In genomic region chr6:20564269-20564668, GRCh38 we compare ENCODE assay signal across 9 cellular contexts. TPM values are rescaled to one million over a fixed set of nuclear protein-coding genes. Genes with fewer than 3 reads are reported as not detected.
DNase-seq lines count a peak whose midpoint lies in the region; ATAC-seq, FAIRE-seq and TF ChIP-seq lines count a peak whose summit lies in the region.
"Had no signal": no experiment of that assay in that cellular context is flagged by ENCODE, and none has a peak within 500 bp of the region (broad histone marks: within the 10 kb centered on the region; RNA-seq: fewer than 3 reads in every experiment).

No MANE protein-coding gene starts in this region.

- no peak overlapping the region for H3K27ac Mint-ChIP-seq in astrocyte (ENCODE audit: unreplicated experiment)
- H3K27ac Mint-ChIP-seq: T-helper 1 cell treated with Interleukin-12 subunit alpha and Interleukin-12 subunit beta and Interleukin-4 antibody, amounts not matched to agents 30 μg/mL and 1 μg/mL, for 36 hours had no signal

- DNase-seq in LHCN-M2 (ENCODE audit: low read depth): peak; percentile 32
- DNase-seq in astrocyte (ENCODE audit: low read depth): no peak
- no peak for DNase-seq in lung (ENCODE audit: low spot score)
- DNase-seq in NCI-H1092 (lab: John Stamatoyannopoulos, UW): no peak
- no peak for DNase-seq in activated CD4-positive, alpha-beta T cell treated with anti-CD3 and anti-CD28 coated beads, Interleukin-2, amount 50 U/mL, for 48 hours

- H2AFZ ChIP-seq in astrocyte (ENCODE audit: low read depth, low read length): no peak overlapping the region

- H3K4me2 ChIP-seq in DOHH2 (ENCODE audit: low read length): peak overlapping the region; percentile 56
- no peak overlapping the region for H3K4me2 ChIP-seq in astrocyte (ENCODE audit: low read length)

- H3K27me3 Mint-ChIP-seq in astrocyte (ENCODE audit: low read depth, unreplicated experiment): no peaks in the 10 kb centered on the region

- no peaks in the 10 kb centered on the region for H3K9me3 ChIP-seq in DOHH2 (ENCODE audit: control insufficient read depth, insufficient read depth, low read length)
- no peaks in the 10 kb centered on the region for H3K9me3 ChIP-seq in astrocyte (ENCODE audit: insufficient read depth, low read depth, low read length)
- H3K9me3 ChIP-seq in lung (ENCODE audit: control insufficient read depth in 2 of 2, insufficient read depth in 1 of 2, low read length in 1 of 2): no peaks in the 10 kb centered on the region

- H3K36me3 ChIP-seq in DOHH2 (ENCODE audit: control insufficient read depth, low read length) (peaks cover 2% of the 10 kb centered on the region; the same call in 1 of the 2 replicates), astrocyte (ENCODE audit: insufficient read depth, low read length) (no peaks in the 10 kb centered on the region), lung (ENCODE audit: control insufficient read depth in 2 of 2, insufficient read depth in 2 of 2, low read length in 2 of 2) (no peaks in the 10 kb centered on the region)

- FAIRE-seq in astrocyte (lab: Jason Lieb, UNC): no peak

- H3K4me3 ChIP-seq in DOHH2 (ENCODE audit: low read length) (peak overlapping the region; percentile 39), astrocyte (ENCODE audit: insufficient read depth, low read depth, low read length) (no peak overlapping the region), lung (no peak overlapping the region)

- ATAC-seq in lung (ENCODE audit: insufficient read depth, low FRiP score) (no peak), HG03521 (IDR thresholded peaks at IDR 0.05; ENCODE audit: unreplicated experiment) (no peak), GM18858 (IDR thresholded peaks at IDR 0.05; ENCODE audit: unreplicated experiment) (no peak)

- peaks cover 6% of the 10 kb centered on the region for H3K4me1 Mint-ChIP-seq in astrocyte (ENCODE audit: low read depth, unreplicated experiment)

- TF ChIP-seq CTCF in DOHH2 (IDR thresholded peaks at IDR 0.05; ENCODE audit: low read depth, low read length, poor library complexity, severe bottlenecking) (peak; percentile 61), astrocyte (IDR thresholded peaks at IDR 0.05; ENCODE audit: insufficient read depth, low read depth, low read length) (peak; percentile 47), lung (IDR thresholded peaks at IDR 0.05; ENCODE audit: control extremely low read depth, extremely low read depth) (peak; percentile 46)

- peaks cover 3% of the 10 kb centered on the region; the same call in 1 of the 2 replicates for H4K20me1 ChIP-seq in DOHH2 (ENCODE audit: control insufficient read depth, insufficient read depth, low read depth, low read length)
- H4K20me1 ChIP-seq in astrocyte (ENCODE audit: insufficient read depth, low read length): no peaks in the 10 kb centered on the region

- peaks cover 16% of the 10 kb centered on the region for H3K79me2 ChIP-seq in DOHH2 (ENCODE audit: control insufficient read depth, low read length)
- no peaks in the 10 kb centered on the region for H3K79me2 ChIP-seq in astrocyte (ENCODE audit: insufficient read depth, low read length)

- peaks cover 9% of the 10 kb centered on the region; the same call in 1 of the 2 replicates for H3F3A ChIP-seq in DOHH2 (ENCODE audit: control insufficient read depth, insufficient read depth)

- no peaks in the 10 kb centered on the region for H3K27me3 ChIP-seq in DOHH2 (ENCODE audit: control insufficient read depth, low read length)
- H3K27me3 ChIP-seq in astrocyte (ENCODE audit: insufficient read depth, low read length): no peaks in the 10 kb centered on the region
- H3K27me3 ChIP-seq in lung (ENCODE audit: control insufficient read depth, insufficient read depth): no peaks in the 10 kb centered on the region

- peaks cover 2% of the 10 kb centered on the region for H3K36me3 Mint-ChIP-seq in astrocyte (ENCODE audit: low read depth, unreplicated experiment)

- H3K9me3 Mint-ChIP-seq in astrocyte (ENCODE audit: unreplicated experiment): no peaks in the 10 kb centered on the region
- H3K9me3 Mint-ChIP-seq: T-helper 1 cell treated with Interleukin-12 subunit alpha and Interleukin-12 subunit beta and Interleukin-4 antibody, amounts not matched to agents 30 μg/mL and 1 μg/mL, for 36 hours had no signal

- H3K9me2 ChIP-seq in DOHH2 (replicated peaks; ENCODE audit: control insufficient read depth, low read length): no peaks in the 10 kb centered on the region

- peaks cover 15% of the 10 kb centered on the region for H3K4me1 ChIP-seq in DOHH2 (ENCODE audit: control insufficient read depth, low read length)
- H3K4me1 ChIP-seq in astrocyte (ENCODE audit: insufficient read depth, low read length): peaks cover 4% of the 10 kb centered on the region
- no peaks in the 10 kb centered on the region for H3K4me1 ChIP-seq in lung (ENCODE audit: control insufficient read depth in 2 of 2, insufficient read depth in 2 of 2, low read length in 2 of 2)

- H3K9ac ChIP-seq in astrocyte (ENCODE audit: low read length): no peak overlapping the region

- no peak overlapping the region for H3K27ac ChIP-seq in DOHH2 (ENCODE audit: low read depth, low read length)
- H3K27ac ChIP-seq in astrocyte (ENCODE audit: low read depth, low read length): no peak overlapping the region
- no peak overlapping the region for H3K27ac ChIP-seq in lung (ENCODE audit: low read depth in 1 of 2, low read length in 1 of 2)

- no peak overlapping the region for H3K4me3 Mint-ChIP-seq in astrocyte (ENCODE audit: unreplicated experiment)
- H3K4me3 Mint-ChIP-seq: T-helper 1 cell treated with Interleukin-12 subunit alpha and Interleukin-12 subunit beta and Interleukin-4 antibody, amounts not matched to agents 30 μg/mL and 1 μg/mL, for 36 hours had no signal

RNA-seq across cellular contexts. Expression of gene CDKAL1, which starts 30.0 kb away (rescaled TPM):
- total RNA-seq in LHCN-M2 (2014; rRNA removed): 16.7 and 17.9 TPM in 2 replicates
- polyA plus RNA-seq in LHCN-M2 (2012): 4.9 TPM
- total RNA-seq in astrocyte: 11.6 and 13.7 TPM in 2 replicates
- 10 to 100 TPM; 14.7 to 39.0 TPM for total RNA-seq in lung
- 1 to 10 TPM; 4.0 to 5.3 TPM for polyA plus RNA-seq in lung
